Comparison of ENCODE assay signal across 9 cellular contexts in genomic region chr2:119679526-119679837, GRCh38. TPM values are rescaled to one million over a fixed set of nuclear protein-coding genes. Genes with fewer than 3 reads are reported as not detected.
A peak's percentile ranks its signal among the peaks of the same experiment; 100 is the strongest.
DNase-seq lines count a peak whose midpoint lies in the region; FAIRE-seq and TF ChIP-seq lines count a peak whose summit lies in the region.
"Had no signal": no experiment of that assay in that cellular context is flagged by ENCODE, and none has a peak within 500 bp of the region (broad histone marks: within the 10 kb centered on the region; RNA-seq: fewer than 3 reads in every experiment).

No MANE protein-coding gene starts in this region.

- H3K27ac ChIP-seq in SJCRH30 = peak overlapping the region; percentile 53

- peak; percentile 31 for FAIRE-seq in GM18507 (lab: Jason Lieb, UNC)
- no peak for FAIRE-seq in urothelium cell line (lab: Jason Lieb, UNC)
- no peak for FAIRE-seq in HTR-8/SVneo (lab: Jason Lieb, UNC)
- FAIRE-seq: endometrium had no signal

- H3K27me3 ChIP-seq in SJCRH30 = no peaks in the 10 kb centered on the region

- no peak for TF ChIP-seq CTCF in fibroblast of the aortic adventitia (IDR thresholded peaks at IDR 0.05; ENCODE audit: insufficient read depth, low read length)

- H3K4me1 ChIP-seq in SJCRH30 = peaks cover 15% of the 10 kb centered on the region; the same call in 1 of the 2 replicates

- H3K4me3 ChIP-seq in SJCRH30 (peak overlapping the region; percentile 82), fibroblast of the aortic adventitia (ENCODE audit: low read depth, low read length) (peak overlapping the region; percentile 95), skeletal muscle cell (ENCODE audit: low read depth, low read length) (peak overlapping the region; percentile 90)

- H3K36me3 ChIP-seq in SJCRH30 = peaks cover 3% of the 10 kb centered on the region; the same call in 1 of the 2 replicates

- no peaks in the 10 kb centered on the region; the same call in 1 of the 2 replicates for H3K9me3 ChIP-seq in SJCRH30 (replicated peaks)

- DNase-seq in GM18507 (ENCODE audit: extremely low spot score, insufficient read length, low read depth) (no peak), SJCRH30 (no peak), fibroblast of the aortic adventitia (ENCODE audit: low read depth) (no peak), skeletal muscle cell (ENCODE audit: low read depth) (no peak), urothelium cell line (ENCODE audit: low spot score) (no peak), HTR-8/SVneo (ENCODE audit: insufficient read length, low spot score) (no peak), NOMO-1 (lab: John Stamatoyannopoulos, UW; ENCODE audit: unreplicated experiment in 2 of 2) (no peak)
- DNase-seq in stimulated activated CD4-positive, alpha-beta T cell treated with anti-CD3 and anti-CD28 coated beads, Interleukin-2, amount 100 ng/mL, for 48 hours = no peak

RNA-seq across cellular contexts. Expression of gene TMEM177, which starts 0.5 kb away (rescaled TPM):
- total RNA-seq in SJCRH30 (2014; rRNA removed; shearing (Covaris generic)) = 32.6 and 34.6 TPM in 2 replicates
- 1.9 and 6.6 TPM in 2 replicates for total RNA-seq in fibroblast of the aortic adventitia (ENCODE audit: low replicate concordance)
